In genomic region chr22:20090730-20091240, GRCh38 we compare ENCODE assay signal across 1 cellular context.
TF ChIP-seq lines count a peak whose summit lies in the region.

No MANE protein-coding gene starts in this region.

TF ChIP-seq in K562, 482 proteins besides CTCF, POLR2A, EP300 and RAD21:
- TF ChIP-seq SRSF9 (IDR thresholded peaks at IDR 0.05; ENCODE audit: borderline replicate concordance, low read depth, low read length) (no peak), THAP7 (CRISPR knock-in tag; IDR thresholded peaks at IDR 0.05) (no peak), PHF21A (IDR thresholded peaks at IDR 0.05; ENCODE audit: borderline replicate concordance, low read depth) (no peak), ZC3H8 (IDR thresholded peaks at IDR 0.05) (no peak), HNRNPLL (IDR thresholded peaks at IDR 0.05; ENCODE audit: low read depth, low read length, poor library complexity, severe bottlenecking) (peak; percentile 23), TCF15 (CRISPR knock-in tag; IDR thresholded peaks at IDR 0.05) (0 out of 2 replicates have a peak, but pooled peaks have one; percentile 6), ZNF444 (CRISPR knock-in tag; IDR thresholded peaks at IDR 0.05) (no peak), TCF7L2 (IDR thresholded peaks at IDR 0.05; ENCODE audit: low read depth, low read length) (no peak)
